8 cellular contexts compared by ENCODE assay signal in genomic region chr14:24147761-24148428, GRCh38. TPM values are rescaled to one million over a fixed set of nuclear protein-coding genes. Genes with fewer than 3 reads are reported as not detected.
A peak's percentile ranks its signal among the peaks of the same experiment; 100 is the strongest.
DNase-seq lines count a peak whose midpoint lies in the region; ATAC-seq and TF ChIP-seq lines count a peak whose summit lies in the region.

No MANE protein-coding gene starts in this region.

- H3K27ac ChIP-seq in BLaER1 treated with 17β-estradiol and CSF1 and Interleukin-3, amounts not matched to agents 10 nM and 100 nM: peak overlapping the region; percentile 57 to 94 (median 82)
- no peak overlapping the region for H3K27ac ChIP-seq in KMS-11
- H3K27ac ChIP-seq in coronary artery: peak overlapping the region; percentile 77 to 98

- no peak for ATAC-seq in natural killer cell

- H3K36me3 ChIP-seq in BLaER1 treated with 17β-estradiol and CSF1 and Interleukin-3, amounts not matched to agents 10 nM and 100 nM: peaks cover 56 to 75% (median 67%) of the 10 kb centered on the region in 11 experiments
- H3K36me3 ChIP-seq in KMS-11 (ENCODE audit: insufficient read depth): no peaks in the 10 kb centered on the region

- H3K4me1 ChIP-seq in BLaER1 treated with 17β-estradiol and CSF1 and Interleukin-3, amounts not matched to agents 10 nM and 100 nM: peaks cover 45 to 62% (median 47%) of the 10 kb centered on the region in 10 experiments
- H3K4me1 ChIP-seq in KMS-11 (ENCODE audit: low read depth, poor library complexity, severe bottlenecking): peaks cover 10% of the 10 kb centered on the region

- H3K27me3 Mint-ChIP-seq in natural killer cell (ENCODE audit: low read depth in 2 of 2): no peaks in the 10 kb centered on the region

- H4K20me1 ChIP-seq in BLaER1 treated with 17β-estradiol and CSF1 and Interleukin-3, amounts not matched to agents 10 nM and 100 nM: peaks cover 4 to 66% (median 53%) of the 10 kb centered on the region in 11 experiments; a peak in 18 of 22 replicates
- no peaks in the 10 kb centered on the region for H4K20me1 ChIP-seq in KMS-11 (ENCODE audit: insufficient read depth)

- intact Hi-C loops in natural killer cell (cut with micrococcal nuclease): loop anchor here (1.0 to 2.0 kb wide), 5 partner anchors 12 to 123 kb away; partner anchors contain the start of genes CHMP4A, DCAF11, IPO4 and NRL

- TF ChIP-seq CTCF in KMS-11 (conservative IDR thresholded peaks at IDR 0.05; ENCODE audit: low read depth, low read length): no peak
- TF ChIP-seq CTCF in coronary artery (IDR thresholded peaks at IDR 0.05): no peak
- TF ChIP-seq CTCF in natural killer cell (IDR thresholded peaks at IDR 0.05): no peak

- no peaks in the 10 kb centered on the region for H3K27me3 ChIP-seq in BLaER1 treated with 17β-estradiol and CSF1 and Interleukin-3, amounts not matched to agents 10 nM and 100 nM
- H3K27me3 ChIP-seq in KMS-11 (ENCODE audit: insufficient read depth, low read depth): no peaks in the 10 kb centered on the region

- in situ Hi-C loops in G401 (cut with HindIII; ENCODE audit: low sequenced_read_pairs): no loop called here

- peak overlapping the region; percentile 86 to 96 (median 90) for H3K9ac ChIP-seq in BLaER1 treated with 17β-estradiol and CSF1 and Interleukin-3, amounts not matched to agents 10 nM and 100 nM
- H3K9ac ChIP-seq in KMS-11: no peak overlapping the region; the same call in 1 of the 2 replicates

- no peaks in the 10 kb centered on the region for H3K9me3 Mint-ChIP-seq in natural killer cell

- H3K4me1 Mint-ChIP-seq in natural killer cell: peaks cover 53 to 70% of the 10 kb centered on the region in 2 donors

- peak overlapping the region; percentile 97 for H3K4me3 Mint-ChIP-seq in natural killer cell

- H2AFZ ChIP-seq in KMS-11 (ENCODE audit: low read depth): 0 out of 2 replicates have a peak overlapping the region, but pooled peaks have one; percentile 23

- peaks cover 7% of the 10 kb centered on the region for H3K36me3 Mint-ChIP-seq in natural killer cell

- no peaks in the 10 kb centered on the region for H3K9me3 ChIP-seq in BLaER1 treated with 17β-estradiol and CSF1 and Interleukin-3, amounts not matched to agents 10 nM and 100 nM (replicated peaks in 1 of 11)

- DNase-seq in coronary artery (ENCODE audit: low spot score): no peak
- DNase-seq in natural killer cell: no peak
- no peak for DNase-seq in NCI-H187 treated with DMSO at 0.1 percent for 48 hours (lab: John Stamatoyannopoulos, UW)
- no peak for DNase-seq in G401 (ENCODE audit: low spot score)
- no peak for DNase-seq in NAMALWA (ENCODE audit: low spot score)
- no peak for DNase-seq in NCI-H1417 treated with DMSO at 0.1 percent for 48 hours (lab: John Stamatoyannopoulos, UW)

- H3K27ac Mint-ChIP-seq in natural killer cell: peak overlapping the region; percentile 94

- H3K79me2 ChIP-seq in KMS-11 (ENCODE audit: insufficient read depth, low read depth): peaks cover 19% of the 10 kb centered on the region; the same call in 1 of the 2 replicates

- peak overlapping the region; percentile 88 to 99 (median 92) for H3K4me3 ChIP-seq in BLaER1 treated with 17β-estradiol and CSF1 and Interleukin-3, amounts not matched to agents 10 nM and 100 nM
- H3K4me3 ChIP-seq in KMS-11 (IDR thresholded peaks at IDR 0.05; ENCODE audit: insufficient read depth, low read depth, low read length): no peak overlapping the region
- H3K4me3 ChIP-seq in coronary artery: peak overlapping the region; percentile 84

- peak overlapping the region; percentile 91 to 100 (median 97) for H3K4me2 ChIP-seq in BLaER1 treated with 17β-estradiol and CSF1 and Interleukin-3, amounts not matched to agents 10 nM and 100 nM
- peak overlapping the region; percentile 51; the same call in 1 of the 2 replicates for H3K4me2 ChIP-seq in KMS-11

RNA-seq across cellular contexts. Expression of gene RNF31, which starts 0.6 kb away (rescaled TPM):
- total RNA-seq in natural killer cell: 100 to 1,000 TPM in 2 of 3 donors, 10 to 100 TPM in 1; 96.9 to 134 (median 125) TPM
- 51.9 and 89.7 TPM in 2 replicates for total RNA-seq in G401 (2014; rRNA removed; shearing (Covaris generic))

RNA-seq across cellular contexts. Expression of gene PSME2, which starts 1.5 kb away (rescaled TPM):
- 100 to 1,000 TPM; 193 to 237 (median 234) TPM for total RNA-seq in natural killer cell
- total RNA-seq in G401 (2014; rRNA removed; shearing (Covaris generic)): 162 and 168 TPM in 2 replicates

RNA-seq across cellular contexts. Expression of gene EMC9, which starts 6.5 kb away (rescaled TPM):
- 10 to 100 TPM in 2 of 3 donors, 1 to 10 TPM in 1; 9.3 to 12.3 (median 12.0) TPM for total RNA-seq in natural killer cell
- total RNA-seq in G401 (2014; rRNA removed; shearing (Covaris generic)): 33.6 and 45.0 TPM in 2 replicates

RNA-seq across cellular contexts. Expression of gene PSME1, which starts 11.9 kb away (rescaled TPM):
- 100 to 1,000 TPM; 315 to 345 (median 318) TPM for total RNA-seq in natural killer cell
- 57.9 and 58.0 TPM in 2 replicates for total RNA-seq in G401 (2014; rRNA removed; shearing (Covaris generic))

RNA-seq across cellular contexts. Expression of gene IRF9, which starts 13.2 kb away (rescaled TPM):
- total RNA-seq in natural killer cell: 100 to 1,000 TPM; 178 to 348 (median 319) TPM
- total RNA-seq in G401 (2014; rRNA removed; shearing (Covaris generic)): 8.3 and 14.1 TPM in 2 replicates
